Comparison of ENCODE assay signal across 8 cellular contexts in the genomic region with DNA sequence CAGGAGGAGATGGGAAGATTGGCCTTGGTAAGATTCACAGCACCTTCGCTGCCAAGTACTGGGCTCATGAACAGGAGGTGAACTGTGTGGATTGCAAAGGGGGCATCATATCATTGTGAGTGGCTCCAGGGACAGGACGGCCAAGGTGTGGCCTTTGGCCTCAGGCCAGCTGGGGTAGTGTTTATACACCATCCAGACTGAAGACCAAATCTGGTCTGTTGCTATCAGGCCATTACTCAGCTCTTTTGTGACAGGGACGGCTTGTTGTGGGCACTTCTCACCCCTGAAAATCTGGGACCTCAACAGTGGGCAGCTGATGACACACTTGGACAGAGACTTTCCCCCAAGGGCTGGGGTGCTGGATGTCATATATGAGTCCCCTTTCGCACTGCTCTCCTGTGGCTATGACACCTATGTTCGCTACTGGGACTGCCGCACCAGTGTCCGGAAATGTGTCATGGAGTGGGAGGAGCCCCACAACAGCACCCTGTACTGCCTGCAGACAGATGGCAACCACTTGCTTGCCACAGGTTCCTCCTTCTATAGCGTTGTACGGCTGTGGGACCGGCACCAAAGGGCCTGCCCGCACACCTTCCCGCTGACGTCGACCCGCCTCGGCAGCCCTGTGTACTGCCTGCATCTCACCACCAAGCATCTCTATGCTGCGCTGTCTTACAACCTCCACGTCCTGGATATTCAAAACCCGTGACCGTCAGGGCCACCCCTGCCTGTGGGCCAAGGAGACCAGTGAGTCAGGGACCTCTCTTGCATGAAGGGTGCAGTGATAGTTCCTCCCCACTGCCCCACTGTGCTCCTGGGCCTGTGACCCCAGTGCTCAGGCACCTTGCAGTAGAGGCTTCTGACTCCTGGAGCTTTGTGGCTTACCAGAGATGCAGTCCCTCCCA.
DNase-seq lines count a peak whose midpoint lies in the region; ATAC-seq and TF ChIP-seq lines count a peak whose summit lies in the region.

No MANE protein-coding gene starts in this region.

- WGBS in mesendoderm (ENCODE audit: extremely low coverage, insufficient coverage, low lambda C conversion rate): no CpG with 5 or more reads among the region's 20 CpGs

- peaks cover 12% of the 10 kb centered on the region for H3K36me3 Mint-ChIP-seq in CD4-positive, CD25-positive, alpha-beta regulatory T cell
- H3K36me3 Mint-ChIP-seq in activated naive CD8-positive, alpha-beta T cell treated with anti-CD3 and anti-CD28 coated beads, Interleukin-2, amount 50 U/mL, for 24 hours (ENCODE audit: low read depth): peaks cover 7% of the 10 kb centered on the region
- peaks cover 31% of the 10 kb centered on the region for H3K36me3 Mint-ChIP-seq in nephron progenitor cell (ENCODE audit: low read depth)

- H3K27me3 ChIP-seq in CD4-positive, CD25-positive, alpha-beta regulatory T cell (ENCODE audit: control insufficient read depth, insufficient read depth, low read length): no peaks in the 10 kb centered on the region
- H3K27me3 ChIP-seq in neutrophil (no peaks in the 10 kb centered on the region), mesendoderm (ENCODE audit: insufficient read depth, low read length, poor library complexity) (no peaks in the 10 kb centered on the region)

- no peak overlapping the region for H2BK5ac ChIP-seq in mesendoderm (ENCODE audit: low read length)

- no peaks in the 10 kb centered on the region for H3K9me3 ChIP-seq in CD4-positive, CD25-positive, alpha-beta regulatory T cell (ENCODE audit: control insufficient read depth in 2 of 2, low read length in 2 of 2)
- no peaks in the 10 kb centered on the region for H3K9me3 ChIP-seq in neutrophil

- H3K56ac ChIP-seq in mesendoderm (ENCODE audit: low read length): no peak overlapping the region

- H3K4me2 ChIP-seq in mesendoderm (ENCODE audit: low read length): no peak overlapping the region

- no peak overlapping the region for H2AK5ac ChIP-seq in mesendoderm (ENCODE audit: low read length)

- no peaks in the 10 kb centered on the region for H3K9me3 Mint-ChIP-seq in CD4-positive, CD25-positive, alpha-beta regulatory T cell
- H3K9me3 Mint-ChIP-seq in activated naive CD8-positive, alpha-beta T cell treated with anti-CD3 and anti-CD28 coated beads, Interleukin-2, amount 50 U/mL, for 24 hours: no peaks in the 10 kb centered on the region
- no peaks in the 10 kb centered on the region for H3K9me3 Mint-ChIP-seq in nephron progenitor cell

- H3K4me3 ChIP-seq in CD4-positive, CD25-positive, alpha-beta regulatory T cell (ENCODE audit: low read depth, low read length): no peak overlapping the region
- H3K4me3 ChIP-seq in neutrophil (ENCODE audit: low read depth in 1 of 2, low read length in 1 of 2) (no peak overlapping the region), mesendoderm (ENCODE audit: low read length) (no peak overlapping the region)

- ATAC-seq in CD4-positive, CD25-positive, alpha-beta regulatory T cell (ENCODE audit: low read depth in 2 of 2): peak; percentile 62 to 79
- ATAC-seq in activated naive CD8-positive, alpha-beta T cell treated with anti-CD3 and anti-CD28 coated beads, Interleukin-2, amount 50 U/mL, for 24 hours: peak; percentile 80
- ATAC-seq in GM21390 (IDR thresholded peaks at IDR 0.05; ENCODE audit: unreplicated experiment): no peak

- H2BK15ac ChIP-seq in mesendoderm (replicated peaks; ENCODE audit: low read depth): no peak overlapping the region

- H3K27ac ChIP-seq in CD4-positive, CD25-positive, alpha-beta regulatory T cell (ENCODE audit: insufficient read depth, low read length, poor library complexity, severe bottlenecking): no peak overlapping the region
- H3K27ac ChIP-seq in neutrophil (peak overlapping the region; percentile 76), mesendoderm (ENCODE audit: low read depth, low read length) (no peak overlapping the region)

- H3K27ac Mint-ChIP-seq in CD4-positive, CD25-positive, alpha-beta regulatory T cell: no peak overlapping the region
- H3K27ac Mint-ChIP-seq in activated naive CD8-positive, alpha-beta T cell treated with anti-CD3 and anti-CD28 coated beads, Interleukin-2, amount 50 U/mL, for 24 hours: peak overlapping the region; percentile 34
- H3K27ac Mint-ChIP-seq in nephron progenitor cell: no peak overlapping the region

- no peaks in the 10 kb centered on the region for H3K27me3 Mint-ChIP-seq in CD4-positive, CD25-positive, alpha-beta regulatory T cell
- no peaks in the 10 kb centered on the region for H3K27me3 Mint-ChIP-seq in activated naive CD8-positive, alpha-beta T cell treated with anti-CD3 and anti-CD28 coated beads, Interleukin-2, amount 50 U/mL, for 24 hours
- no peaks in the 10 kb centered on the region for H3K27me3 Mint-ChIP-seq in nephron progenitor cell (ENCODE audit: low read depth, poor library complexity)

- no peaks in the 10 kb centered on the region for H3K79me2 ChIP-seq in mesendoderm (ENCODE audit: control insufficient read depth, insufficient read depth, low read length)

- DNase-seq in CD4-positive, CD25-positive, alpha-beta regulatory T cell: peak in 2 of 3 donors; percentile 8 to 42
- DNase-seq in T-helper 1 cell (peak in 4 of 5 donors; percentile 27 to 50 (median 40)), mesendoderm (no peak), cortex of kidney (lab: John Stamatoyannopoulos, UW) (no peak), nephron progenitor cell (no peak)
- DNase-seq in activated naive CD8-positive, alpha-beta T cell treated with anti-CD3 and anti-CD28 coated beads, Interleukin-2, amount 50 U/mL, for 24 hours: peak; percentile 25

- no peak overlapping the region for H3K4me3 Mint-ChIP-seq in CD4-positive, CD25-positive, alpha-beta regulatory T cell
- H3K4me3 Mint-ChIP-seq in activated naive CD8-positive, alpha-beta T cell treated with anti-CD3 and anti-CD28 coated beads, Interleukin-2, amount 50 U/mL, for 24 hours: no peak overlapping the region
- no peak overlapping the region for H3K4me3 Mint-ChIP-seq in nephron progenitor cell

- no peak overlapping the region for H4K8ac ChIP-seq in mesendoderm (ENCODE audit: low read depth, low read length)

- no peak overlapping the region for H3K9ac ChIP-seq in mesendoderm (ENCODE audit: low read length)

- no peak overlapping the region for H4K5ac ChIP-seq in mesendoderm (ENCODE audit: low read length)

- no peak overlapping the region for H2BK120ac ChIP-seq in mesendoderm (ENCODE audit: low read depth, low read length)

- peaks cover 41% of the 10 kb centered on the region for H3K36me3 ChIP-seq in CD4-positive, CD25-positive, alpha-beta regulatory T cell (ENCODE audit: control insufficient read depth, insufficient read depth, low read length)
- peaks cover 71% of the 10 kb centered on the region for H3K36me3 ChIP-seq in neutrophil
- H3K36me3 ChIP-seq in mesendoderm (ENCODE audit: control insufficient read depth, insufficient read depth, low read length): peaks cover 10% of the 10 kb centered on the region

- no peak overlapping the region for H3K23ac ChIP-seq in mesendoderm (ENCODE audit: low read length)

- H3K4ac ChIP-seq in mesendoderm (ENCODE audit: low read depth, low read length): no peak overlapping the region

- no peaks in the 10 kb centered on the region for H3K4me1 ChIP-seq in CD4-positive, CD25-positive, alpha-beta regulatory T cell (ENCODE audit: control insufficient read depth, insufficient read depth, low read length, poor library complexity, severe bottlenecking)
- no peaks in the 10 kb centered on the region for H3K4me1 ChIP-seq in neutrophil (ENCODE audit: control insufficient read depth in 1 of 2, insufficient read depth in 1 of 2, low read depth in 1 of 2, low read length in 1 of 2)
- H3K4me1 ChIP-seq in mesendoderm (ENCODE audit: control insufficient read depth, low read depth, low read length): peaks cover 9% of the 10 kb centered on the region

- peak; percentile 17 for TF ChIP-seq CTCF in neutrophil (IDR thresholded peaks at IDR 0.05)
- TF ChIP-seq CTCF in nephron progenitor cell (IDR thresholded peaks at IDR 0.05): no peak

- peaks cover 19% of the 10 kb centered on the region for H3K79me1 ChIP-seq in mesendoderm (ENCODE audit: low read length)

- peaks cover 0 to 3% (median 0%) of the 10 kb centered on the region in 4 donors for H3K4me1 Mint-ChIP-seq in CD4-positive, CD25-positive, alpha-beta regulatory T cell
- no peaks in the 10 kb centered on the region for H3K4me1 Mint-ChIP-seq in activated naive CD8-positive, alpha-beta T cell treated with anti-CD3 and anti-CD28 coated beads, Interleukin-2, amount 50 U/mL, for 24 hours
- peaks cover 60% of the 10 kb centered on the region for H3K4me1 Mint-ChIP-seq in nephron progenitor cell

- H3K18ac ChIP-seq in mesendoderm (ENCODE audit: low read length): no peak overlapping the region

Comparison
In these comparisons a context has a peak if more than half of its experiments do, and no peak if none do; other contexts are left out.
1. DNase-seq: peak in CD4-positive, CD25-positive, alpha-beta regulatory T cell (2 of 3), T-helper 1 cell (4 of 5) and activated naive CD8-positive, alpha-beta T cell treated with anti-CD3 and anti-CD28 coated beads, Interleukin-2, amount 50 U/mL, for 24 hours (single experiment); none in mesendoderm (single experiment), cortex of kidney (single experiment) and nephron progenitor cell (single experiment).